In genomic region chr4:98995183-98996055, GRCh38 we compare ENCODE assay signal across 8 cellular contexts. TPM values are rescaled to one million over a fixed set of nuclear protein-coding genes. Genes with fewer than 3 reads are reported as not detected.
A peak's percentile ranks its signal among the peaks of the same experiment; 100 is the strongest.
DNase-seq lines count a peak whose midpoint lies in the region; ATAC-seq, FAIRE-seq and TF ChIP-seq lines count a peak whose summit lies in the region.

TSS of gene METAP1 (plus strand) at chr4:98995721. CDS start at chr4:98995754, 33 bp downstream.

- POLR2A ChIA-PET in HepG2 (lab: Yijun Ruan, JAX) = interaction anchor here (0.6 to 3.1 kb wide), 17 partner anchors 9 to 408 kb away, joined by 3 to 31 read pairs (median 4); partner anchors contain the start of genes ADH4, ADH5, ADH6 and EIF4E

- no peaks in the 10 kb centered on the region; a peak in 1 of 5 replicates for H3K27me3 ChIP-seq in HepG2 (ENCODE audit: control insufficient read depth in 1 of 2, insufficient read depth in 2 of 2, low read length in 2 of 2)

- peak within 1 kb of the TSS; percentile 88 for H3K27ac ChIP-seq in HepG2 (ENCODE audit: extremely low read length, insufficient read depth, low read length)

- CTCF ChIA-PET in HepG2 (lab: Yijun Ruan, JAX; ENCODE audit: low intra/inter-chr PET ratio, low total read pairs) = interaction anchor here (0.9 to 3.2 kb wide), 2 partner anchors 61 to 410 kb away, joined by 3 to 22 read pairs; no protein-coding TSS in a partner anchor

- FAIRE-seq in HepG2 (lab: Jason Lieb, UNC) = peak; percentile 63

- H3K27me3 Mint-ChIP-seq in CD14-positive monocyte (ENCODE audit: low read depth in 3 of 3) = peaks cover 0 to 2% (median 2%) of the 10 kb centered on the region in 3 donors
- peaks cover 3% of the 10 kb centered on the region for H3K27me3 Mint-ChIP-seq in dendritic cell treated with granulocyte-macrophage colony-stimulating factor and Interleukin-4, amounts not matched to agents 40 ng/mL and 50 ng/mL, for 4 days

- H3K4me1 ChIP-seq in HepG2 (ENCODE audit: insufficient read depth, low read length) = peaks cover 35% of the 10 kb centered on the region

- peaks cover 0 to 5% (median 2%) of the 10 kb centered on the region in 7 donors for H3K9me3 Mint-ChIP-seq in CD14-positive monocyte
- H3K9me3 Mint-ChIP-seq in dendritic cell treated with granulocyte-macrophage colony-stimulating factor and Interleukin-4, amounts not matched to agents 40 ng/mL and 50 ng/mL, for 4 days = no peaks in the 10 kb centered on the region

- intact Hi-C loops in CD14-positive monocyte (cut with micrococcal nuclease) = loop anchor here (2.0 to 10.0 kb wide), 3 partner anchors 61 to 71 kb away; partner anchors contain the start of gene EIF4E (in 2 of the 2)
- intact Hi-C loops in dendritic cell treated with granulocyte-macrophage colony-stimulating factor and Interleukin-4, amounts not matched to agents 40 ng/mL and 50 ng/mL, for 4 days (cut with micrococcal nuclease) = loop anchor here (1.0 to 10.0 kb wide), 5 partner anchors 61 to 959 kb away; partner anchors contain the start of genes EIF4E, H2AZ1, RAP1GDS1 and TRMT10A
- intact Hi-C loops in HepG2 (cut with micrococcal nuclease; ENCODE audit: unreplicated experiment) = loop anchor here (1.0 to 2.0 kb wide), 7 partner anchors 18 to 468 kb away; partner anchors contain the start of gene EIF4E

- DNase-seq in CD14-positive monocyte (ENCODE audit: low spot score) (peak; percentile 91), NCI-H748 (lab: John Stamatoyannopoulos, UW; ENCODE audit: unreplicated experiment) (peak; percentile 94), HepG2 (ENCODE audit: low spot score) (peak; percentile 93)
- DNase-seq in activated CD4-positive, alpha-beta T cell treated with anti-CD3 and anti-CD28 coated beads, Interleukin-2, amount 50 U/mL, for 24 hours (ENCODE audit: low read depth in 1 of 2, low spot score in 1 of 2) = peak; percentile 88 to 90
- DNase-seq in stimulated activated CD4-positive, alpha-beta T cell treated with anti-CD3 and anti-CD28 coated beads, Interleukin-4, amount 100 ng/mL, for 1 hour = peak; percentile 96

- peaks cover 25% of the 10 kb centered on the region for H3K4me1 Mint-ChIP-seq in CD14-positive monocyte
- peaks cover 27% of the 10 kb centered on the region for H3K4me1 Mint-ChIP-seq in dendritic cell treated with granulocyte-macrophage colony-stimulating factor and Interleukin-4, amounts not matched to agents 40 ng/mL and 50 ng/mL, for 4 days (ENCODE audit: low read depth)

- H3K79me2 ChIP-seq in HepG2 (ENCODE audit: insufficient read depth, low read length) = peaks cover 43% of the 10 kb centered on the region

- no TSS peak for BruUV-seq in HepG2 (replicated peaks; lab: Mats Ljungman, UMichigan)

- 0% methylated on average over 11 of the region's 94 CpGs for WGBS in HepG2 (ENCODE audit: low lambda C conversion rate)

- H2AFZ ChIP-seq in HepG2 (ENCODE audit: low read length) = peak within 1 kb of the TSS; percentile 74

- no peaks in the 10 kb centered on the region for H3K9me3 ChIP-seq in HepG2 (ENCODE audit: low read length)

- TF ChIP-seq RAD21 in HepG2 (CRISPR knock-in tag; IDR thresholded peaks at IDR 0.05) = peak; percentile 90

- H3K4me2 ChIP-seq in HepG2 (ENCODE audit: low read depth, low read length) = peak within 1 kb of the TSS; percentile 96

- H3K36me3 ChIP-seq in HepG2 (replicated peaks in 1 of 2; ENCODE audit: control insufficient read depth in 1 of 2, insufficient read depth in 2 of 2, low read length in 2 of 2) = no peaks in the 10 kb centered on the region

- TF ChIP-seq POLR2A in HepG2 (IDR thresholded peaks at IDR 0.05; ENCODE audit: insufficient read depth in 1 of 2, low read depth in 2 of 2, low read length in 2 of 2) = peak; percentile 77 to 94

- H3K36me3 Mint-ChIP-seq in CD14-positive monocyte = no peaks in the 10 kb centered on the region
- no peaks in the 10 kb centered on the region for H3K36me3 Mint-ChIP-seq in dendritic cell treated with granulocyte-macrophage colony-stimulating factor and Interleukin-4, amounts not matched to agents 40 ng/mL and 50 ng/mL, for 4 days (ENCODE audit: low read depth)

- H3K4me3 ChIP-seq in HepG2 (replicated peaks in 1 of 3; ENCODE audit: insufficient read depth in 1 of 3, low read depth in 2 of 3, low read length in 3 of 3) = peak within 1 kb of the TSS; percentile 86 to 98 (median 90)

- H3K4me3 Mint-ChIP-seq in CD14-positive monocyte = peak within 1 kb of the TSS; percentile 88 to 93
- H3K4me3 Mint-ChIP-seq in dendritic cell treated with granulocyte-macrophage colony-stimulating factor and Interleukin-4, amounts not matched to agents 40 ng/mL and 50 ng/mL, for 4 days = peak within 1 kb of the TSS; percentile 86

- peak; percentile 90 for ATAC-seq in GM19372 (IDR thresholded peaks at IDR 0.05; ENCODE audit: low read depth, unreplicated experiment)
- ATAC-seq in HG03558 (IDR thresholded peaks at IDR 0.05; ENCODE audit: extremely low read depth, unreplicated experiment) = peak; percentile 97
- peak; percentile 91 for ATAC-seq in HepG2

- peak within 1 kb of the TSS; percentile 87 for H3K9ac ChIP-seq in HepG2 (ENCODE audit: insufficient read depth, low read depth, low read length)

- in situ Hi-C loops in HepG2 (cut with HindIII; ENCODE audit: extremely low pct_ligation_motif_present, low pct_unique_long_range_greater_than_20kb) = loop anchor here (5.0 kb wide), 1 partner anchor 52 kb away; no protein-coding TSS in a partner anchor

- peak within 1 kb of the TSS; percentile 87 to 95 (median 93) for H3K27ac Mint-ChIP-seq in CD14-positive monocyte
- H3K27ac Mint-ChIP-seq in dendritic cell treated with granulocyte-macrophage colony-stimulating factor and Interleukin-4, amounts not matched to agents 40 ng/mL and 50 ng/mL, for 4 days = peak within 1 kb of the TSS; percentile 94

- peaks cover 30% of the 10 kb centered on the region for H4K20me1 ChIP-seq in HepG2 (ENCODE audit: insufficient read depth, low read length)

- TF ChIP-seq CTCF in CD14-positive monocyte (IDR thresholded peaks at IDR 0.05) = peak; percentile 55
- TF ChIP-seq CTCF in HepG2 (CRISPR knock-in tag; IDR thresholded peaks at IDR 0.05) = peak; percentile 93

- TF ChIP-seq EP300 in HepG2 (IDR thresholded peaks at IDR 0.05; ENCODE audit: low read depth in 2 of 2, low read length in 2 of 2) = peak in 1 of 2 experiments; percentile 34; a peak in 1 of 4 replicates
- 0 out of 2 replicates have a peak, but pooled peaks have one; percentile 26 for TF ChIP-seq EP300 in HepG2 (CRISPR knock-in tag; IDR thresholded peaks at IDR 0.05; ENCODE audit: borderline replicate concordance)

TF ChIP-seq in HepG2, 621 proteins besides CTCF, POLR2A, EP300 and RAD21 (continues in another document):
- TF ChIP-seq EZH2 (conservative IDR thresholded peaks at IDR 0.05; ENCODE audit: low read depth, low read length) (no peak), FIP1L1 (IDR thresholded peaks at IDR 0.05; ENCODE audit: borderline replicate concordance, insufficient read depth, low read depth, low read length) (no peak), RELA (CRISPR knock-in tag; IDR thresholded peaks at IDR 0.05) (0 out of 2 replicates have a peak, but pooled peaks have one; percentile 28), ATAD3A (CRISPR knock-in tag; IDR thresholded peaks at IDR 0.05) (no peak), FOXC1 (CRISPR knock-in tag; IDR thresholded peaks at IDR 0.05; ENCODE audit: borderline replicate concordance) (no peak; the same call in 1 of the 2 replicates), ZNF292 (CRISPR knock-in tag; IDR thresholded peaks at IDR 0.05; ENCODE audit: borderline replicate concordance, low read depth) (peak; percentile 73; the same call in 1 of the 2 replicates), NFE2L1 (CRISPR knock-in tag; IDR thresholded peaks at IDR 0.05; ENCODE audit: borderline replicate concordance) (no peak), ZSCAN20 (CRISPR knock-in tag; IDR thresholded peaks at IDR 0.05; ENCODE audit: borderline replicate concordance) (0 out of 2 replicates have a peak, but pooled peaks have one; percentile 55), ZNF558 (CRISPR knock-in tag; IDR thresholded peaks at IDR 0.05; ENCODE audit: borderline replicate concordance) (no peak; the same call in 1 of the 2 replicates)
- TF ChIP-seq, protein P1, sequence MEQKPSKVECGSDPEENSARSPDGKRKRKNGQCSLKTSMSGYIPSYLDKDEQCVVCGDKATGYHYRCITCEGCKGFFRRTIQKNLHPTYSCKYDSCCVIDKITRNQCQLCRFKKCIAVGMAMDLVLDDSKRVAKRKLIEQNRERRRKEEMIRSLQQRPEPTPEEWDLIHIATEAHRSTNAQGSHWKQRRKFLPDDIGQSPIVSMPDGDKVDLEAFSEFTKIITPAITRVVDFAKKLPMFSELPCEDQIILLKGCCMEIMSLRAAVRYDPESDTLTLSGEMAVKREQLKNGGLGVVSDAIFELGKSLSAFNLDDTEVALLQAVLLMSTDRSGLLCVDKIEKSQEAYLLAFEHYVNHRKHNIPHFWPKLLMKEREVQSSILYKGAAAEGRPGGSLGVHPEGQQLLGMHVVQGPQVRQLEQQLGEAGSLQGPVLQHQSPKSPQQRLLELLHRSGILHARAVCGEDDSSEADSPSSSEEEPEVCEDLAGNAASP (CRISPR knock-in tag; IDR thresholded peaks at IDR 0.05; ENCODE audit: borderline replicate concordance) = peak; percentile 31; the same call in 1 of the 2 replicates

RNA-seq across cellular contexts. Expression of gene METAP1, which starts in this region (rescaled TPM):
- 10 to 100 TPM; 15.9 to 20.6 TPM for polyA plus RNA-seq in CD14-positive monocyte
- 44.9 and 64.9 TPM in 2 replicates for total RNA-seq in HepG2 (2016; rRNA removed; fragmentation: Illumina TruSeq; extraction: Trizol)
- total RNA-seq in HepG2 (2016; cell fraction: cytosol; rRNA removed; fragmentation: Illumina TruSeq; extraction: Trizol; ENCODE audit: low read depth) = 8.5 and 8.7 TPM in 2 replicates
- total RNA-seq in HepG2 (2016; cell fraction: insoluble cytoplasmic fraction; rRNA removed; fragmentation: Illumina TruSeq; extraction: Trizol) = 45.2 and 57.5 TPM in 2 replicates
- 25.3 and 33.1 TPM in 2 replicates for total RNA-seq in HepG2 (2016; cell fraction: membrane; rRNA removed; fragmentation: Illumina TruSeq; extraction: Trizol)
- 45.5 and 49.9 TPM in 2 replicates for total RNA-seq in HepG2 (2016; cell fraction: nucleus; rRNA removed; fragmentation: Illumina TruSeq; extraction: Trizol)
- polyA plus RNA-seq in HepG2 (2011; rRNA removed) = 39.1 and 53.5 TPM in 2 replicates
- polyA plus RNA-seq in HepG2 (2011; cell fraction: cytosol; rRNA removed) = 34.1 and 44.5 TPM in 2 replicates
- polyA plus RNA-seq in HepG2 (2011; cell fraction: nucleus; rRNA removed) = 33.0 and 39.6 TPM in 2 replicates
- 72.1 and 96.8 TPM in 2 replicates for polyA plus RNA-seq in HepG2 (2012)
- polyA plus RNA-seq in HepG2 (2016; cell fraction: cytosol; fragmentation: Illumina TruSeq; extraction: Trizol; ENCODE audit: low read depth) = 5.6 and 11.0 TPM in 2 replicates
- polyA plus RNA-seq in HepG2 (2016; cell fraction: insoluble cytoplasmic fraction; fragmentation: Illumina TruSeq; extraction: Trizol; ENCODE audit: low read depth) = 71.3 and 71.6 TPM in 2 replicates
- polyA plus RNA-seq in HepG2 (2016; cell fraction: membrane; fragmentation: Illumina TruSeq; extraction: Trizol; ENCODE audit: low read depth) = 21.0 and 26.3 TPM in 2 replicates
- polyA plus RNA-seq in HepG2 (2016; cell fraction: nucleus; fragmentation: Illumina TruSeq; extraction: Trizol; ENCODE audit: insufficient read depth, low read depth) = 63.4 and 65.6 TPM in 2 replicates
- polyA minus RNA-seq in HepG2 (2011; rRNA and poly(A)+ RNA removed; ENCODE audit: low replicate concordance) = 59.9 and 94.0 TPM in 2 replicates
- 41.7 and 52.1 TPM in 2 replicates for polyA minus RNA-seq in HepG2 (2011; cell fraction: cytosol; rRNA and poly(A)+ RNA removed)
- 85.4 and 89.1 TPM in 2 replicates for polyA minus RNA-seq in HepG2 (2011; cell fraction: nucleus; rRNA and poly(A)+ RNA removed)

Comparison
In these comparisons a context has a peak if more than half of its experiments do, and no peak if none do; other contexts are left out.
1. Peak in every context shown above with its lines: DNase-seq, ATAC-seq, H3K4me3 ChIP-seq and H3K27ac ChIP-seq.